8 cellular contexts compared by ENCODE assay signal in genomic region chrX:155070975-155071693, GRCh38. TPM values are rescaled to one million over a fixed set of nuclear protein-coding genes. Genes with fewer than 3 reads are reported as not detected.
DNase-seq lines count a peak whose midpoint lies in the region; ATAC-seq, FAIRE-seq and TF ChIP-seq lines count a peak whose summit lies in the region.

Gene BRCC3 (plus strand): TSS chrX:155071508. CDS start chrX:155071528, 20 bp downstream.
Gene CMC4 (minus strand): TSS chrX:155071136. CDS start chrX:155064023, 7,113 bp downstream.
A gene with protein sequence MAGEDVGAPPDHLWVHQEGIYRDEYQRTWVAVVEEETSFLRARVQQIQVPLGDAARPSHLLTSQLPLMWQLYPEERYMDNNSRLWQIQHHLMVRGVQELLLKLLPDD (minus strand): TSS chrX:155071136. CDS start chrX:155066010, 5,126 bp downstream.

- H3K27ac Mint-ChIP-seq in activated CD4-positive, alpha-beta T cell treated with anti-CD3 and anti-CD28 coated beads, Interleukin-2, amount 10 ng/mL, durations not matched to agents 24 days and 14 days: peak within 1 kb of the TSS; percentile 97

- H3K27me3 Mint-ChIP-seq in activated CD4-positive, alpha-beta T cell treated with anti-CD3 and anti-CD28 coated beads, Interleukin-2, amount 10 ng/mL, durations not matched to agents 24 days and 14 days: no peaks in the 10 kb centered on the region

- H3K4me1 Mint-ChIP-seq in activated CD4-positive, alpha-beta T cell treated with anti-CD3 and anti-CD28 coated beads, Interleukin-2, amount 10 ng/mL, durations not matched to agents 24 days and 14 days: peaks cover 39% of the 10 kb centered on the region

- H3K4me3 ChIP-seq in BE2C (ENCODE audit: low read depth, low read length): peak within 1 kb of the TSS; percentile 84
- H3K4me3 ChIP-seq in left lung: peak within 1 kb of the TSS; percentile 45 to 63

- no peak for TF ChIP-seq CTCF in BE2C (IDR thresholded peaks at IDR 0.05; ENCODE audit: low read depth, low read length)
- no peak for TF ChIP-seq CTCF in left lung (IDR thresholded peaks at IDR 0.05)

- DNase-seq in BE2C: peak; percentile 85
- peak; percentile 71 for DNase-seq in GM19239 (ENCODE audit: insufficient read length, low spot score)
- DNase-seq in NCI-H524 treated with DMSO at 0.1 percent for 48 hours (lab: John Stamatoyannopoulos, UW): peak; percentile 23
- peak; percentile 93 for DNase-seq in activated CD4-positive, alpha-beta T cell treated with anti-CD3 and anti-CD28 coated beads, Interleukin-2, amount 10 ng/mL, durations not matched to agents 24 days and 14 days
- peak; percentile 62 for DNase-seq in dedifferentiated amniotic fluid mesenchymal stem cell (ENCODE audit: extremely low spot score)
- DNase-seq in left lung: peak; percentile 87 to 95
- peak; percentile 44 for DNase-seq in stimulated activated CD4-positive, alpha-beta T cell treated with anti-CD3 and anti-CD28 coated beads, Interleukin-2, amount 100 ng/mL, for 4 hours (ENCODE audit: low read depth)

- peak within 1 kb of the TSS; percentile 95 for H3K4me3 Mint-ChIP-seq in activated CD4-positive, alpha-beta T cell treated with anti-CD3 and anti-CD28 coated beads, Interleukin-2, amount 10 ng/mL, durations not matched to agents 24 days and 14 days

- no peaks in the 10 kb centered on the region for H3K36me3 ChIP-seq in BE2C
- H3K36me3 ChIP-seq in left lung: no peaks in the 10 kb centered on the region

- no peaks in the 10 kb centered on the region for H3K27me3 ChIP-seq in BE2C
- no peaks in the 10 kb centered on the region for H3K27me3 ChIP-seq in left lung

- no peaks in the 10 kb centered on the region for H3K4me1 ChIP-seq in BE2C
- peaks cover 0 to 23% of the 10 kb centered on the region in 2 donors for H3K4me1 ChIP-seq in left lung

- H3K27ac ChIP-seq in left lung: peak within 1 kb of the TSS; percentile 80 to 86

- intact Hi-C loops in activated CD4-positive, alpha-beta T cell treated with anti-CD3 and anti-CD28 coated beads, Interleukin-2, amount 10 ng/mL, durations not matched to agents 24 days and 14 days (cut with micrococcal nuclease): loop anchor here (1.0 to 5.0 kb wide), 2 partner anchors 45 to 89 kb away; partner anchors contain the start of gene FUNDC2
- intact Hi-C loops in left lung (cut with DNase I): no loop called here

- H3K36me3 Mint-ChIP-seq in activated CD4-positive, alpha-beta T cell treated with anti-CD3 and anti-CD28 coated beads, Interleukin-2, amount 10 ng/mL, durations not matched to agents 24 days and 14 days (ENCODE audit: low read depth): peaks cover 25% of the 10 kb centered on the region

- no peaks in the 10 kb centered on the region for H3K9me3 Mint-ChIP-seq in activated CD4-positive, alpha-beta T cell treated with anti-CD3 and anti-CD28 coated beads, Interleukin-2, amount 10 ng/mL, durations not matched to agents 24 days and 14 days

- ATAC-seq in HG03442 (IDR thresholded peaks at IDR 0.05; ENCODE audit: unreplicated experiment) (peak; percentile 85), left lung (peak; percentile 95)

- H3K9me3 ChIP-seq in BE2C: no peaks in the 10 kb centered on the region
- H3K9me3 ChIP-seq in left lung: no peaks in the 10 kb centered on the region

- FAIRE-seq in GM19239 (lab: Jason Lieb, UNC): peak; percentile 85

RNA-seq across cellular contexts. Expression of gene BRCC3, which starts in this region (rescaled TPM):
- 12.8 TPM for polyA plus RNA-seq in BE2C (2012; ENCODE audit: insufficient read depth, insufficient read length, low read depth)
- 28.8 and 28.9 TPM in 2 replicates for total RNA-seq in activated CD4-positive, alpha-beta T cell treated with anti-CD3 and anti-CD28 coated beads, Interleukin-2, amount 10 ng/mL, durations not matched to agents 24 days and 14 days
- total RNA-seq in left lung: 10 to 100 TPM; 20.4 to 20.7 TPM

RNA-seq across cellular contexts. Expression of gene CMC4, which starts in this region (rescaled TPM):
- 0.40 TPM for polyA plus RNA-seq in BE2C (2012; ENCODE audit: insufficient read depth, insufficient read length, low read depth)
- total RNA-seq in activated CD4-positive, alpha-beta T cell treated with anti-CD3 and anti-CD28 coated beads, Interleukin-2, amount 10 ng/mL, durations not matched to agents 24 days and 14 days: 2.5 and 3.6 TPM in 2 replicates
- 1 to 10 TPM; 3.8 to 6.6 TPM for total RNA-seq in left lung

RNA-seq across cellular contexts. Expression of the third gene that starts in this region (rescaled TPM):
- polyA plus RNA-seq in BE2C (2012; ENCODE audit: insufficient read depth, insufficient read length, low read depth): 4.2 TPM
- 9.8 and 11.4 TPM in 2 replicates for total RNA-seq in activated CD4-positive, alpha-beta T cell treated with anti-CD3 and anti-CD28 coated beads, Interleukin-2, amount 10 ng/mL, durations not matched to agents 24 days and 14 days
- 10 to 100 TPM; 11.5 to 13.1 TPM for total RNA-seq in left lung

Comparison
In these comparisons a context has a peak if more than half of its experiments do, and no peak if none do; other contexts are left out.
1. Peak in every context shown above with its lines: DNase-seq, ATAC-seq, H3K4me3 ChIP-seq and H3K27ac ChIP-seq.
2. DNase-seq: peak in every context shown above with its lines; median percentile 93 in activated CD4-positive, alpha-beta T cell treated with anti-CD3 and anti-CD28 coated beads, Interleukin-2, amount 10 ng/mL, durations not matched to agents 24 days and 14 days; 91 in left lung; 85 in BE2C; 71 in GM19239; 62 in dedifferentiated amniotic fluid mesenchymal stem cell; 44 in stimulated activated CD4-positive, alpha-beta T cell treated with anti-CD3 and anti-CD28 coated beads, Interleukin-2, amount 100 ng/mL, for 4 hours; 23 in NCI-H524 treated with DMSO at 0.1 percent for 48 hours.